9 cellular contexts compared by ENCODE assay signal in genomic region chr7:74084722-74085578, GRCh38. TPM values are rescaled to one million over a fixed set of nuclear protein-coding genes. Genes with fewer than 3 reads are reported as not detected.
DNase-seq lines count a peak whose midpoint lies in the region; ATAC-seq, FAIRE-seq and TF ChIP-seq lines count a peak whose summit lies in the region.
"Had no signal": no experiment of that assay in that cellular context is flagged by ENCODE, and none has a peak within 500 bp of the region (broad histone marks: within the 10 kb centered on the region; RNA-seq: fewer than 3 reads in every experiment).

No MANE protein-coding gene starts in this region.

- H3K9ac ChIP-seq in iPS-18a (ENCODE audit: low read length): peak overlapping the region; percentile 81

- no peak for DNase-seq in T-helper 1 cell
- DNase-seq in activated naive CD8-positive, alpha-beta T cell treated with anti-CD3 and anti-CD28 coated beads for 36 hours: no peak
- DNase-seq in NCI-H1417 (lab: John Stamatoyannopoulos, UW): no peak
- DNase-seq in H54 (ENCODE audit: insufficient read length, low spot score): no peak

- no peak for FAIRE-seq in H54 (lab: Jason Lieb, UNC)

- no peak for TF ChIP-seq POLR2A in H54 (IDR thresholded peaks at IDR 0.05; ENCODE audit: low read depth, low read length)

- ATAC-seq in GM18873 (IDR thresholded peaks at IDR 0.05; ENCODE audit: low FRiP score, unreplicated experiment): no peak

- peak overlapping the region; percentile 79 for H3K4me3 ChIP-seq in iPS-18a (ENCODE audit: low read length)

- H3K36me3 Mint-ChIP-seq in T-helper 1 cell treated with Interleukin-12 subunit alpha and Interleukin-12 subunit beta and Interleukin-4 antibody, amounts not matched to agents 30 μg/mL and 1 μg/mL, for 36 hours (ENCODE audit: low read depth): peaks cover 7% of the 10 kb centered on the region
- peaks cover 10% of the 10 kb centered on the region for H3K36me3 Mint-ChIP-seq in activated naive CD8-positive, alpha-beta T cell treated with anti-CD3 and anti-CD28 coated beads for 36 hours

- H3K27me3 ChIP-seq in iPS-18a (ENCODE audit: control insufficient read depth, insufficient read depth, low read length): no peaks in the 10 kb centered on the region

- H3K9me3 ChIP-seq in iPS-18a (ENCODE audit: control insufficient read depth, low read depth, low read length): no peaks in the 10 kb centered on the region

- H3K27ac ChIP-seq in iPS-18a (ENCODE audit: low read length) (no peak overlapping the region), temporal lobe (ENCODE audit: low read depth, low read length) (peak overlapping the region; percentile 2)

- H3K27me3 Mint-ChIP-seq in T-helper 1 cell treated with Interleukin-12 subunit alpha and Interleukin-12 subunit beta and Interleukin-4 antibody, amounts not matched to agents 30 μg/mL and 1 μg/mL, for 36 hours (ENCODE audit: low read depth): no peaks in the 10 kb centered on the region
- no peaks in the 10 kb centered on the region for H3K27me3 Mint-ChIP-seq in activated naive CD8-positive, alpha-beta T cell treated with anti-CD3 and anti-CD28 coated beads for 36 hours

- H3K27ac Mint-ChIP-seq in T-helper 1 cell treated with Interleukin-12 subunit alpha and Interleukin-12 subunit beta and Interleukin-4 antibody, amounts not matched to agents 30 μg/mL and 1 μg/mL, for 36 hours: peak overlapping the region; percentile 65
- peak overlapping the region; percentile 80 for H3K27ac Mint-ChIP-seq in activated naive CD8-positive, alpha-beta T cell treated with anti-CD3 and anti-CD28 coated beads for 36 hours

- H3K9me3 Mint-ChIP-seq in T-helper 1 cell treated with Interleukin-12 subunit alpha and Interleukin-12 subunit beta and Interleukin-4 antibody, amounts not matched to agents 30 μg/mL and 1 μg/mL, for 36 hours: no peaks in the 10 kb centered on the region
- H3K9me3 Mint-ChIP-seq in activated naive CD8-positive, alpha-beta T cell treated with anti-CD3 and anti-CD28 coated beads for 36 hours: no peaks in the 10 kb centered on the region

- peak overlapping the region; percentile 83 for H3K4me3 Mint-ChIP-seq in T-helper 1 cell treated with Interleukin-12 subunit alpha and Interleukin-12 subunit beta and Interleukin-4 antibody, amounts not matched to agents 30 μg/mL and 1 μg/mL, for 36 hours
- H3K4me3 Mint-ChIP-seq in activated naive CD8-positive, alpha-beta T cell treated with anti-CD3 and anti-CD28 coated beads for 36 hours: peak overlapping the region; percentile 85

- peaks cover 11% of the 10 kb centered on the region for H3K4me1 ChIP-seq in iPS-18a (ENCODE audit: control insufficient read depth, low read depth, low read length)

- H3K4me1 Mint-ChIP-seq in T-helper 1 cell treated with Interleukin-12 subunit alpha and Interleukin-12 subunit beta and Interleukin-4 antibody, amounts not matched to agents 30 μg/mL and 1 μg/mL, for 36 hours (ENCODE audit: low read depth): peaks cover 5% of the 10 kb centered on the region
- peaks cover 17% of the 10 kb centered on the region for H3K4me1 Mint-ChIP-seq in activated naive CD8-positive, alpha-beta T cell treated with anti-CD3 and anti-CD28 coated beads for 36 hours

- H3K36me3 ChIP-seq in iPS-18a (ENCODE audit: control insufficient read depth, low read depth, low read length): peaks cover 20% of the 10 kb centered on the region

RNA-seq across cellular contexts. Expression of gene LIMK1, which starts 1.3 kb away (rescaled TPM):
- 10 to 100 TPM; 16.9 to 19.5 TPM for total RNA-seq in activated naive CD8-positive, alpha-beta T cell treated with anti-CD3 and anti-CD28 coated beads for 36 hours
- total RNA-seq in temporal lobe: 15.5 TPM

RNA-seq across cellular contexts. Expression of gene ELN, which starts 57.0 kb away (rescaled TPM):
- not detected for total RNA-seq in activated naive CD8-positive, alpha-beta T cell treated with anti-CD3 and anti-CD28 coated beads for 36 hours
- total RNA-seq in temporal lobe: 11.3 TPM
- total RNA-seq: T-helper 1 cell treated with Interleukin-12 subunit alpha and Interleukin-12 subunit beta and Interleukin-4 antibody, amounts not matched to agents 30 ng/mL and 1 ng/mL, for 36 hours had no signal

Comparison
In these comparisons a context has a peak if more than half of its experiments do, and no peak if none do; other contexts are left out.
1. RNA of gene ELN, which starts 57.0 kb away (total RNA-seq): 11.3 TPM in temporal lobe (single experiment); not detected in activated naive CD8-positive, alpha-beta T cell treated with anti-CD3 and anti-CD28 coated beads for 36 hours; every median in the first group is over 10 times any median in the second.